Comparison of ENCODE assay signal across 29 cellular contexts in genomic region chr20:46554850-46555249, GRCh38. TPM values are rescaled to one million over a fixed set of nuclear protein-coding genes. Genes with fewer than 3 reads are reported as not detected.
"Had no signal": no experiment of that assay in that cellular context is flagged by ENCODE, and none has a peak within 500 bp of the region (broad histone marks: within the 10 kb centered on the region; RNA-seq: fewer than 3 reads in every experiment).

No MANE protein-coding gene starts in this region.

- H3K36me3 ChIP-seq: brain microvascular endothelial cell, cardiac muscle cell had no signal

- FAIRE-seq: colon, TTC549 had no signal

- H3K27ac Mint-ChIP-seq: activated CD4-positive, alpha-beta T cell treated with anti-CD3 and anti-CD28 coated beads, Interleukin-2, amount 10 ng/mL, durations not matched to agents 7 days and 5 days; activated CD8-positive, alpha-beta T cell treated with anti-CD3 and anti-CD28 coated beads, Interleukin-2, amount 10 ng/mL, durations not matched to agents 7 days and 5 days; activated naive CD4-positive, alpha-beta T cell treated with anti-CD3 and anti-CD28 coated beads, Interleukin-2, amount 50 U/mL, for 72 hours; activated T-cell treated with anti-CD3 and anti-CD28 coated beads, Interleukin-2, amount 50 U/mL, for 24 hours; T-cell had no signal

- H3K4me3 Mint-ChIP-seq: activated CD4-positive, alpha-beta T cell treated with anti-CD3 and anti-CD28 coated beads, Interleukin-2, amount 10 ng/mL, durations not matched to agents 7 days and 5 days; activated CD8-positive, alpha-beta T cell treated with anti-CD3 and anti-CD28 coated beads, Interleukin-2, amount 10 ng/mL, durations not matched to agents 7 days and 5 days; activated T-cell treated with anti-CD3 and anti-CD28 coated beads, Interleukin-2, amount 50 U/mL, for 24 hours; activated T-helper 1 cell treated with anti-CD3 and anti-CD28 coated beads, Interleukin-12 subunit alpha, Interleukin-12 subunit beta, Interleukin-2, Interleukin-4 antibody, amounts not matched to agents 30 ng/mL and 10 ng/mL and 1 ng/mL, durations not matched to agents 14 hours and 24 hours and 36 hours; T-cell had no signal

- H3K27ac ChIP-seq: brain microvascular endothelial cell, cardiac muscle cell, SK-N-MC had no signal

- H3K36me3 Mint-ChIP-seq: activated naive CD4-positive, alpha-beta T cell treated with anti-CD3 and anti-CD28 coated beads, Interleukin-2, amount 50 U/mL, for 72 hours; T-cell had no signal

- DNase-seq: activated CD4-positive, alpha-beta T cell treated with anti-CD3 and anti-CD28 coated beads, Interleukin-2, amount 10 ng/mL, durations not matched to agents 7 days and 5 days; activated CD4-positive, CD25-positive, alpha-beta regulatory T cell; activated CD8-positive, alpha-beta T cell treated with anti-CD3 and anti-CD28 coated beads, Interleukin-2, amount 10 ng/mL, durations not matched to agents 7 days and 5 days; activated effector memory CD4-positive, alpha-beta T cell treated with Interleukin-2 at 50 U/mL for 16 hours; activated naive CD4-positive, alpha-beta T cell; activated T-cell treated with anti-CD3 and anti-CD28 coated beads, Interleukin-2, amount 50 U/mL, for 24 hours; brain microvascular endothelial cell; NCI-H1092; NCI-H1417; NCI-H1930; NCI-H2171; NCI-H2227 treated with DMSO at 0.1 percent for 48 hours; NCI-H446 treated with DMSO at 0.1 percent for 48 hours; NCI-H524 treated with DMSO at 0.1 percent for 48 hours; NCI-H774; OCI-M1; RPMI8226; T-cell; T-helper 2 cell; T1000 had no signal

- H3K27me3 ChIP-seq: brain microvascular endothelial cell, cardiac muscle cell had no signal

- H3K4me3 ChIP-seq: cardiac muscle cell, SK-N-MC had no signal

- H3K27me3 Mint-ChIP-seq: T-cell had no signal

- ATAC-seq: activated CD8-positive, alpha-beta T cell treated with anti-CD3 and anti-CD28 coated beads, Interleukin-2, amount 10 ng/mL, durations not matched to agents 7 days and 5 days; activated naive CD4-positive, alpha-beta T cell treated with anti-CD3 and anti-CD28 coated beads, Interleukin-2, amount 50 U/mL, for 72 hours; Panc1; Right ventricle myocardium inferior; T-cell had no signal

- H3K9me3 Mint-ChIP-seq: activated CD4-positive, alpha-beta T cell treated with anti-CD3 and anti-CD28 coated beads, Interleukin-2, amount 10 ng/mL, durations not matched to agents 7 days and 5 days; activated naive CD4-positive, alpha-beta T cell treated with anti-CD3 and anti-CD28 coated beads, Interleukin-2, amount 50 U/mL, for 72 hours; activated T-cell treated with anti-CD3 and anti-CD28 coated beads, Interleukin-2, amount 50 U/mL, for 24 hours; activated T-helper 1 cell treated with anti-CD3 and anti-CD28 coated beads, Interleukin-12 subunit alpha, Interleukin-12 subunit beta, Interleukin-2, Interleukin-4 antibody, amounts not matched to agents 30 ng/mL and 10 ng/mL and 1 ng/mL, durations not matched to agents 14 hours and 24 hours and 36 hours; T-cell had no signal

RNA-seq across cellular contexts. Expression of gene OCSTAMP, which starts 4.4 kb away (rescaled TPM):
- total RNA-seq: activated CD4-positive, alpha-beta T cell treated with anti-CD3 and anti-CD28 coated beads, Interleukin-2, amount 10 ng/mL, durations not matched to agents 7 days and 5 days; activated CD8-positive, alpha-beta T cell treated with anti-CD3 and anti-CD28 coated beads, Interleukin-2, amount 10 ng/mL, durations not matched to agents 7 days and 5 days; cardiac muscle cell; Right ventricle myocardium inferior; T-cell had no signal
- polyA plus RNA-seq: adipose tissue, cardiac muscle cell had no signal
